9 cellular contexts compared by ENCODE assay signal in the genomic region with DNA sequence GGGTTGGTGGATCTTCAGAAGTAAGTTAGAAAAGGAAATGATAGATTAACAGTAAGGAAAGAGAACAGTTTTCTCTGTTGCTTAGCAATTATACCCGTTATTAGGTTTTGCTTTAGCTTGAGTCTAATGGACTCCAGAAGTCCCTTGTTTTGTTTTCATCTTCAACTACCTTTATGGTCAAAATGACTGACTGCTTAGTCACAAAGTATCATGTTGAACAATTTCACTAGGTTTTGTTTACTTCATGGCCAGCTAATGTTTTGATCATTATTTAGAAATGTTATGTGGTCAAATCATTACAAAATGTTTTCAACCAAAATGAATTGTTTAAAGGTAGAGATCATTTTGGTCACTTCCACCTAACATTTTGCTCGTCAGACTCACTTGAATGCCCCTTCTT. TPM values are rescaled to one million over a fixed set of nuclear protein-coding genes. Genes with fewer than 3 reads are reported as not detected.
DNase-seq lines count a peak whose midpoint lies in the region; ATAC-seq, FAIRE-seq and TF ChIP-seq lines count a peak whose summit lies in the region.
"Had no signal": no experiment of that assay in that cellular context is flagged by ENCODE, and none has a peak within 500 bp of the region (broad histone marks: within the 10 kb centered on the region; RNA-seq: fewer than 3 reads in every experiment).

No MANE protein-coding gene starts in this region.

- peaks cover 6 to 11% (median 10%) of the 10 kb centered on the region in 4 donors for H3K36me3 ChIP-seq in esophagus muscularis mucosa

- TF ChIP-seq CTCF in esophagus muscularis mucosa (IDR thresholded peaks at IDR 0.05): no peak

- H3K27ac Mint-ChIP-seq in activated CD4-positive, alpha-beta T cell treated with anti-CD3 and anti-CD28 coated beads, Interleukin-2, amount 10 ng/mL, durations not matched to agents 7 days and 5 days: no peak overlapping the region
- H3K27ac Mint-ChIP-seq in stimulated activated memory B cell treated with anti-CD40 and anti-IgM and Interleukin-4, amounts not matched to agents 10 μg/mL and 1 μg/mL and 100 μg/mL, for 72 hours: no peak overlapping the region

- peaks cover 10 to 40% (median 36%) of the 10 kb centered on the region in 4 donors for H3K4me1 ChIP-seq in esophagus muscularis mucosa

- intact Hi-C loops in esophagus muscularis mucosa (cut with DNase I): no loop called here

- no peaks in the 10 kb centered on the region for H3K9me3 Mint-ChIP-seq in activated CD4-positive, alpha-beta T cell treated with anti-CD3 and anti-CD28 coated beads, Interleukin-2, amount 10 ng/mL, durations not matched to agents 7 days and 5 days
- no peaks in the 10 kb centered on the region for H3K9me3 Mint-ChIP-seq in stimulated activated memory B cell treated with anti-CD40 and anti-IgM and Interleukin-4, amounts not matched to agents 10 μg/mL and 1 μg/mL and 100 μg/mL, for 72 hours

- no peak for DNase-seq in activated CD4-positive, alpha-beta T cell treated with anti-CD3 and anti-CD28 coated beads, Interleukin-2, amount 10 ng/mL, durations not matched to agents 7 days and 5 days
- DNase-seq in activated CD4-positive, alpha-beta T cell treated with anti-CD3 and anti-CD28 coated beads, Interleukin-2, amount 50 U/mL, for 48 hours: no peak
- DNase-seq in RCC 7860 (ENCODE audit: low spot score): no peak
- DNase-seq in esophagus muscularis mucosa (ENCODE audit: extremely low spot score): no peak
- no peak for DNase-seq in NCI-H146 (lab: John Stamatoyannopoulos, UW)
- DNase-seq: NCI-H1092 had no signal

- no peak for TF ChIP-seq EP300 in esophagus muscularis mucosa (IDR thresholded peaks at IDR 0.05)

- no peaks in the 10 kb centered on the region for H3K27me3 ChIP-seq in esophagus muscularis mucosa

- peaks cover 26% of the 10 kb centered on the region for H3K27me3 Mint-ChIP-seq in activated CD4-positive, alpha-beta T cell treated with anti-CD3 and anti-CD28 coated beads, Interleukin-2, amount 10 ng/mL, durations not matched to agents 7 days and 5 days
- no peaks in the 10 kb centered on the region for H3K27me3 Mint-ChIP-seq in stimulated activated memory B cell treated with anti-CD40 and anti-IgM and Interleukin-4, amounts not matched to agents 10 μg/mL and 1 μg/mL and 100 μg/mL, for 72 hours

- peak; percentile 58 for FAIRE-seq in RCC 7860 (lab: Jason Lieb, UNC)

- H3K36me3 Mint-ChIP-seq in activated CD4-positive, alpha-beta T cell treated with anti-CD3 and anti-CD28 coated beads, Interleukin-2, amount 10 ng/mL, durations not matched to agents 7 days and 5 days (ENCODE audit: low read depth): peaks cover 10% of the 10 kb centered on the region
- H3K36me3 Mint-ChIP-seq in stimulated activated memory B cell treated with anti-CD40 and anti-IgM and Interleukin-4, amounts not matched to agents 10 μg/mL and 1 μg/mL and 100 μg/mL, for 72 hours: peaks cover 12% of the 10 kb centered on the region

- POLR2A ChIA-PET in activated CD4-positive, alpha-beta T cell treated with anti-CD3 and anti-CD28 coated beads, Interleukin-2, amount 10 ng/mL, durations not matched to agents 7 days and 5 days (lab: Charles Lee): no interaction called here

- no peak for ATAC-seq in stimulated activated memory B cell treated with anti-CD40 and anti-IgM and Interleukin-4, amounts not matched to agents 10 μg/mL and 1 μg/mL and 100 μg/mL, for 72 hours
- no peak for ATAC-seq in GM18520 (IDR thresholded peaks at IDR 0.05; ENCODE audit: unreplicated experiment)
- ATAC-seq in HG03097 (IDR thresholded peaks at IDR 0.05; ENCODE audit: low FRiP score, unreplicated experiment): no peak

- peak overlapping the region; percentile 96 to 99 (median 98) for H3K4me3 ChIP-seq in esophagus muscularis mucosa

- H3K27ac ChIP-seq in esophagus muscularis mucosa (replicated peaks in 1 of 4): no peak overlapping the region

- TF ChIP-seq POLR2A in esophagus muscularis mucosa (IDR thresholded peaks at IDR 0.05; ENCODE audit: low read depth): no peak

- peak overlapping the region; percentile 92 for H3K4me3 Mint-ChIP-seq in activated CD4-positive, alpha-beta T cell treated with anti-CD3 and anti-CD28 coated beads, Interleukin-2, amount 10 ng/mL, durations not matched to agents 7 days and 5 days
- peak overlapping the region; percentile 92 for H3K4me3 Mint-ChIP-seq in stimulated activated memory B cell treated with anti-CD40 and anti-IgM and Interleukin-4, amounts not matched to agents 10 μg/mL and 1 μg/mL and 100 μg/mL, for 72 hours

- no peaks in the 10 kb centered on the region for H3K9me3 ChIP-seq in esophagus muscularis mucosa

- CTCF ChIA-PET in activated CD4-positive, alpha-beta T cell treated with anti-CD3 and anti-CD28 coated beads, Interleukin-2, amount 10 ng/mL, durations not matched to agents 7 days and 5 days (lab: Charles Lee): no interaction called here

- 28% methylated on average over 2 of the region's 2 CpGs for WGBS in esophagus muscularis mucosa

- peaks cover 23% of the 10 kb centered on the region for H3K4me1 Mint-ChIP-seq in activated CD4-positive, alpha-beta T cell treated with anti-CD3 and anti-CD28 coated beads, Interleukin-2, amount 10 ng/mL, durations not matched to agents 7 days and 5 days
- peaks cover 25% of the 10 kb centered on the region for H3K4me1 Mint-ChIP-seq in stimulated activated memory B cell treated with anti-CD40 and anti-IgM and Interleukin-4, amounts not matched to agents 10 μg/mL and 1 μg/mL and 100 μg/mL, for 72 hours

RNA-seq across cellular contexts. Expression of a gene that starts 1.9 kb away (rescaled TPM):
- 10 to 100 TPM in 1 of 2 experiments, 1 to 10 TPM in 1; 9.5 to 11.8 TPM for total RNA-seq in activated CD4-positive, alpha-beta T cell treated with anti-CD3 and anti-CD28 coated beads, Interleukin-2, amount 10 ng/mL, durations not matched to agents 7 days and 5 days
- 10 to 100 TPM in 3 of 4 donors, 1 to 10 TPM in 1; 8.9 to 15.0 (median 10.8) TPM for total RNA-seq in esophagus muscularis mucosa
